ENCODE assay signal across 21 cellular contexts in genomic region chr1:155741908-155742307, GRCh38. TPM values are rescaled to one million over a fixed set of nuclear protein-coding genes. Genes with fewer than 3 reads are reported as not detected.
DNase-seq lines count a peak whose midpoint lies in the region; ATAC-seq, FAIRE-seq and TF ChIP-seq lines count a peak whose summit lies in the region.
"Had no signal": no experiment of that assay in that cellular context is flagged by ENCODE, and none has a peak within 500 bp of the region (broad histone marks: within the 10 kb centered on the region; RNA-seq: fewer than 3 reads in every experiment).

No MANE protein-coding gene starts in this region.

- TF ChIP-seq POLR2A in HepG2 (IDR thresholded peaks at IDR 0.05; ENCODE audit: insufficient read depth in 1 of 2, low read depth in 2 of 2, low read length in 2 of 2) (no peak), right lobe of liver (IDR thresholded peaks at IDR 0.05) (no peak), K562 (conservative IDR thresholded peaks at IDR 0.05) (no peak)

- FAIRE-seq in HepG2 (lab: Jason Lieb, UNC): no peak
- no peak for FAIRE-seq in K562 (lab: Jason Lieb, UNC)
- FAIRE-seq: A204.1, D721Med, G401.6, GM12891, GM19239 had no signal

- no peaks in the 10 kb centered on the region for H3K9me1 ChIP-seq in K562 (ENCODE audit: control insufficient read depth, insufficient read depth, low read length)

- in situ Hi-C loops in HepG2 (cut with HindIII; ENCODE audit: extremely low pct_ligation_motif_present, low pct_unique_long_range_greater_than_20kb): no loop called here
- in situ Hi-C loops in K562 (cut with MboI): no loop called here

- no TSS peak for BruUV-seq in HepG2 (replicated peaks; lab: Mats Ljungman, UMichigan)
- BruUV-seq in K562 (replicated peaks; lab: Mats Ljungman, UMichigan): no TSS peak

- TF ChIP-seq RAD21 in HepG2 (CRISPR knock-in tag; IDR thresholded peaks at IDR 0.05): no peak
- no peak for TF ChIP-seq RAD21 in K562 (CRISPR knock-in tag; conservative IDR thresholded peaks at IDR 0.05 in 1 of 2, IDR thresholded peaks at IDR 0.05 in 1 of 2)

- no peak overlapping the region for H2AFZ ChIP-seq in HepG2 (ENCODE audit: low read length)
- H2AFZ ChIP-seq in K562 (ENCODE audit: low read depth, low read length): no peak overlapping the region

- POLR2A ChIA-PET in HepG2 (lab: Yijun Ruan, JAX) (no interaction called here), K562 (lab: Yijun Ruan, JAX) (no interaction called here)

- H3K4me2 ChIP-seq in HepG2 (ENCODE audit: low read depth, low read length): no peak overlapping the region
- no peak overlapping the region for H3K4me2 ChIP-seq in K562 (ENCODE audit: insufficient read depth, low read length)
- H3K4me2 ChIP-seq: BLaER1 treated with 17β-estradiol and CSF1 and Interleukin-3, amounts not matched to agents 10 nM and 100 nM had no signal

- CTCF ChIA-PET in HepG2 (lab: Yijun Ruan, JAX; ENCODE audit: low intra/inter-chr PET ratio, low total read pairs): no interaction called here
- CTCF ChIA-PET in K562 (lab: Yijun Ruan, JAX; ENCODE audit: low intra/inter-chr PET ratio): no interaction called here

- no peak overlapping the region for H3K9ac ChIP-seq in HepG2 (ENCODE audit: insufficient read depth, low read depth, low read length)
- no peak overlapping the region for H3K9ac ChIP-seq in K562 (ENCODE audit: insufficient read depth in 1 of 2, low read depth in 2 of 2, low read length in 2 of 2)
- H3K9ac ChIP-seq: BLaER1 treated with 17β-estradiol and CSF1 and Interleukin-3, amounts not matched to agents 10 nM and 100 nM had no signal

- peaks cover 2 to 14% of the 10 kb centered on the region in 2 experiments; a peak in 2 of 5 replicates for H3K36me3 ChIP-seq in HepG2 (replicated peaks in 1 of 2; ENCODE audit: control insufficient read depth in 1 of 2, insufficient read depth in 2 of 2, low read length in 2 of 2)
- H3K36me3 ChIP-seq in right lobe of liver: peaks cover 0 to 17% (median 0%) of the 10 kb centered on the region in 4 donors
- H3K36me3 ChIP-seq in K562 (ENCODE audit: control insufficient read depth, insufficient read depth, low read length): peaks cover 23% of the 10 kb centered on the region; the same call in 2 of the 3 replicates
- H3K36me3 ChIP-seq in upper lobe of right lung: peaks cover 23% of the 10 kb centered on the region
- H3K36me3 ChIP-seq in BE2C: peaks cover 24% of the 10 kb centered on the region

- H3K9me3 ChIP-seq in HepG2 (ENCODE audit: low read length): no peaks in the 10 kb centered on the region
- H3K9me3 ChIP-seq in right lobe of liver: no peaks in the 10 kb centered on the region
- H3K9me3 ChIP-seq in K562 (replicated peaks; ENCODE audit: control insufficient read depth, insufficient read depth, low read depth, low read length): no peaks in the 10 kb centered on the region
- H3K9me3 ChIP-seq in upper lobe of right lung: no peaks in the 10 kb centered on the region
- H3K9me3 ChIP-seq in BE2C: no peaks in the 10 kb centered on the region
- H3K9me3 ChIP-seq: BLaER1 treated with 17β-estradiol and CSF1 and Interleukin-3, amounts not matched to agents 10 nM and 100 nM; Caco-2 had no signal

- intact Hi-C loops in HepG2 (cut with micrococcal nuclease; ENCODE audit: unreplicated experiment) (no loop called here), right lobe of liver (cut with DNase I) (no loop called here), K562 (cut with micrococcal nuclease) (no loop called here), upper lobe of right lung (cut with DNase I) (no loop called here)

- H3K27me3 ChIP-seq in HepG2 (ENCODE audit: control insufficient read depth in 1 of 2, insufficient read depth in 2 of 2, low read length in 2 of 2) (no peaks in the 10 kb centered on the region), right lobe of liver (no peaks in the 10 kb centered on the region), K562 (ENCODE audit: control insufficient read depth in 2 of 2, insufficient read depth in 2 of 2, low read length in 2 of 2) (no peaks in the 10 kb centered on the region), upper lobe of right lung (no peaks in the 10 kb centered on the region), BE2C (no peaks in the 10 kb centered on the region)
- H3K27me3 ChIP-seq: BLaER1 treated with 17β-estradiol and CSF1 and Interleukin-3, amounts not matched to agents 10 nM and 100 nM had no signal

- H3K4me1 ChIP-seq in HepG2 (ENCODE audit: insufficient read depth, low read length) (peaks cover 6% of the 10 kb centered on the region; the same call in 1 of the 2 replicates), right lobe of liver (peaks cover 0 to 5% (median 0%) of the 10 kb centered on the region in 4 donors), K562 (replicated peaks in 1 of 2; ENCODE audit: control insufficient read depth in 2 of 2, insufficient read depth in 2 of 2, low read length in 2 of 2) (no peaks in the 10 kb centered on the region; a peak in 1 of 5 replicates), upper lobe of right lung (peaks cover 5% of the 10 kb centered on the region), BE2C (no peaks in the 10 kb centered on the region)
- H3K4me1 ChIP-seq: Caco-2 had no signal

- no peak overlapping the region for H3K27ac ChIP-seq in HepG2 (ENCODE audit: extremely low read length, insufficient read depth, low read length)
- H3K27ac ChIP-seq in right lobe of liver: no peak overlapping the region
- H3K27ac ChIP-seq in K562 (ENCODE audit: extremely low read depth, low read depth, low read length): no peak overlapping the region
- no peak overlapping the region for H3K27ac ChIP-seq in upper lobe of right lung
- H3K27ac ChIP-seq: BLaER1 treated with 17β-estradiol and CSF1 and Interleukin-3, amounts not matched to agents 10 nM and 100 nM; C4-2B had no signal

- DNase-seq in HepG2 (ENCODE audit: low spot score) (no peak), right lobe of liver (no peak), K562 (ENCODE audit: extremely low read depth in 1 of 4, low spot score in 3 of 4) (no peak), upper lobe of right lung (peak; percentile 23), BE2C (no peak)
- DNase-seq: 8988T; ACHN; Caco-2; Calu3; CD4-positive, alpha-beta T cell; CD8-positive, alpha-beta T cell; DMS79 treated with DMSO at 0.1 percent for 48 hours; GF-D8 had no signal

- TF ChIP-seq CTCF in HepG2 (CRISPR knock-in tag; IDR thresholded peaks at IDR 0.05) (no peak), right lobe of liver (IDR thresholded peaks at IDR 0.05) (no peak), K562 (IDR thresholded peaks at IDR 0.05 in 2 of 3, conservative IDR thresholded peaks at IDR 0.05 in 1 of 3; ENCODE audit: insufficient read depth in 2 of 3, low read depth in 1 of 3, low read length in 3 of 3) (no peak), upper lobe of right lung (IDR thresholded peaks at IDR 0.05) (no peak), BE2C (IDR thresholded peaks at IDR 0.05; ENCODE audit: low read depth, low read length) (no peak)

- H3K4me3 ChIP-seq in HepG2 (replicated peaks in 1 of 3; ENCODE audit: insufficient read depth in 1 of 3, low read depth in 2 of 3, low read length in 3 of 3) (no peak overlapping the region), right lobe of liver (no peak overlapping the region), K562 (no peak overlapping the region), upper lobe of right lung (no peak overlapping the region), BE2C (ENCODE audit: low read depth, low read length) (no peak overlapping the region)
- H3K4me3 ChIP-seq: BLaER1 treated with 17β-estradiol and CSF1 and Interleukin-3, amounts not matched to agents 10 nM and 100 nM had no signal

- 84% methylated on average over 10 of the region's 10 CpGs for WGBS in HepG2 (ENCODE audit: low lambda C conversion rate)
- WGBS in right lobe of liver (ENCODE audit: insufficient coverage, low coverage, low lambda C conversion rate, missing lambda C conversion rate): 83% methylated on average over 10 of the region's 10 CpGs
- 79% methylated on average over 10 of the region's 10 CpGs for WGBS in K562 (ENCODE audit: insufficient coverage, low coverage, missing lambda C conversion rate)

- H3K79me2 ChIP-seq in HepG2 (ENCODE audit: insufficient read depth, low read length) (no peaks in the 10 kb centered on the region), K562 (ENCODE audit: control insufficient read depth, insufficient read depth, low read length) (no peaks in the 10 kb centered on the region)

- TF ChIP-seq EP300 in HepG2 (IDR thresholded peaks at IDR 0.05; ENCODE audit: low read depth in 2 of 2, low read length in 2 of 2) (no peak), HepG2 (CRISPR knock-in tag; IDR thresholded peaks at IDR 0.05; ENCODE audit: borderline replicate concordance) (no peak), K562 (IDR thresholded peaks at IDR 0.05; ENCODE audit: low read length) (no peak)

- H4K20me1 ChIP-seq in HepG2 (ENCODE audit: insufficient read depth, low read length): no peaks in the 10 kb centered on the region
- H4K20me1 ChIP-seq in K562 (replicated peaks; ENCODE audit: control insufficient read depth, insufficient read depth, low read length): no peaks in the 10 kb centered on the region
- H4K20me1 ChIP-seq: BLaER1 treated with 17β-estradiol and CSF1 and Interleukin-3, amounts not matched to agents 10 nM and 100 nM had no signal

- ATAC-seq in HepG2 (no peak), right lobe of liver (no peak), K562 (no peak), upper lobe of right lung (no peak), GM21526 (IDR thresholded peaks at IDR 0.05; ENCODE audit: low FRiP score, unreplicated experiment) (no peak)
- ATAC-seq: CD8-positive, alpha-beta T cell had no signal

RNA-seq across cellular contexts. Expression of gene DAP3, which starts 53.0 kb away (rescaled TPM):
- total RNA-seq in HepG2 (2016; rRNA removed; fragmentation: Illumina TruSeq; extraction: Trizol): 133 and 153 TPM in 2 replicates
- 76.4 and 78.3 TPM in 2 replicates for total RNA-seq in HepG2 (2016; cell fraction: cytosol; rRNA removed; fragmentation: Illumina TruSeq; extraction: Trizol; ENCODE audit: low read depth)
- total RNA-seq in HepG2 (2016; cell fraction: insoluble cytoplasmic fraction; rRNA removed; fragmentation: Illumina TruSeq; extraction: Trizol): 131 and 149 TPM in 2 replicates
- total RNA-seq in HepG2 (2016; cell fraction: membrane; rRNA removed; fragmentation: Illumina TruSeq; extraction: Trizol): 125 and 128 TPM in 2 replicates
- 85.3 and 87.5 TPM in 2 replicates for total RNA-seq in HepG2 (2016; cell fraction: nucleus; rRNA removed; fragmentation: Illumina TruSeq; extraction: Trizol)
- 123 and 129 TPM in 2 replicates for polyA plus RNA-seq in HepG2 (2011; rRNA removed)
- 110 and 124 TPM in 2 replicates for polyA plus RNA-seq in HepG2 (2011; cell fraction: cytosol; rRNA removed)
- 81.2 and 89.4 TPM in 2 replicates for polyA plus RNA-seq in HepG2 (2011; cell fraction: nucleus; rRNA removed)
- polyA plus RNA-seq in HepG2 (2012): 102 and 105 TPM in 2 replicates
- 74.8 and 88.6 TPM in 2 replicates for polyA plus RNA-seq in HepG2 (2016; cell fraction: cytosol; fragmentation: Illumina TruSeq; extraction: Trizol; ENCODE audit: low read depth)
- 170 TPM in 2 replicates for polyA plus RNA-seq in HepG2 (2016; cell fraction: insoluble cytoplasmic fraction; fragmentation: Illumina TruSeq; extraction: Trizol; ENCODE audit: low read depth)
- polyA plus RNA-seq in HepG2 (2016; cell fraction: membrane; fragmentation: Illumina TruSeq; extraction: Trizol; ENCODE audit: low read depth): 103 and 106 TPM in 2 replicates
- polyA plus RNA-seq in HepG2 (2016; cell fraction: nucleus; fragmentation: Illumina TruSeq; extraction: Trizol; ENCODE audit: insufficient read depth, low read depth): 170 and 180 TPM in 2 replicates
- 121 and 292 TPM in 2 replicates for polyA minus RNA-seq in HepG2 (2011; rRNA and poly(A)+ RNA removed; ENCODE audit: low replicate concordance)
- polyA minus RNA-seq in HepG2 (2011; cell fraction: cytosol; rRNA and poly(A)+ RNA removed): 66.4 and 67.5 TPM in 2 replicates
- 105 and 137 TPM in 2 replicates for polyA minus RNA-seq in HepG2 (2011; cell fraction: nucleus; rRNA and poly(A)+ RNA removed)
- total RNA-seq in right lobe of liver: 100 to 1,000 TPM in 2 of 6 experiments, 10 to 100 TPM in 4; 53.9 to 136 (median 65.7) TPM
- total RNA-seq in K562 (2011; cell fraction: chromatin; rRNA removed; ENCODE audit: low replicate concordance): 498 and 523 TPM in 2 replicates
- total RNA-seq in K562 (2011; cell fraction: nucleolus; rRNA removed): 338 and 343 TPM in 2 replicates
- 327 and 351 TPM in 2 replicates for total RNA-seq in K562 (2011; cell fraction: nucleoplasm; rRNA removed)
- total RNA-seq in K562 (2014; rRNA removed): 129 and 155 TPM in 2 replicates
- 250 and 288 TPM in 2 replicates for total RNA-seq in K562 (2014; rRNA removed; fragmentation: Illumina TruSeq; extraction: Trizol)
- total RNA-seq in K562 (2015; rRNA removed; fragmentation: Illumina TruSeq; extraction: Trizol): 202 and 215 TPM in 2 replicates
- 242 and 246 TPM in 2 replicates for total RNA-seq in K562 (2021)
- 431 and 484 TPM in 2 replicates for polyA plus RNA-seq in K562 (2011; rRNA removed)
- 317 and 359 TPM in 2 replicates for polyA plus RNA-seq in K562 (2011; cell fraction: cytosol; rRNA removed)
- 376 and 394 TPM in 2 replicates for polyA plus RNA-seq in K562 (2011; cell fraction: nucleus; rRNA removed)
- 209 and 223 TPM in 2 replicates for polyA plus RNA-seq in K562 (2012)
- polyA plus RNA-seq in K562 (2014; fragmentation: Illumina TruSeq; extraction: Trizol): 402 and 404 TPM in 2 replicates
- polyA plus RNA-seq in K562 (2014; fragmentation: Nextera tagmentation; extraction: Ambion mirVana): 100 to 1,000 TPM; 298 to 468 TPM
- 344 and 358 TPM in 2 replicates for polyA plus RNA-seq in K562 (2014; rRNA removed)
- 340 and 359 TPM in 2 replicates for polyA minus RNA-seq in K562 (2011; rRNA and poly(A)+ RNA removed)
- 135 and 169 TPM in 2 replicates for polyA minus RNA-seq in K562 (2011; cell fraction: cytosol; rRNA and poly(A)+ RNA removed)
- 193 and 313 TPM in 2 replicates for polyA minus RNA-seq in K562 (2011; cell fraction: nucleus; rRNA and poly(A)+ RNA removed)
- 79.6 TPM for total RNA-seq in upper lobe of right lung
- polyA plus RNA-seq in BE2C (2012; ENCODE audit: insufficient read depth, insufficient read length, low read depth): 236 TPM

RNA-seq across cellular contexts. Expression of gene YY1AP1, which starts 53.3 kb away (rescaled TPM):
- total RNA-seq in HepG2 (2016; rRNA removed; fragmentation: Illumina TruSeq; extraction: Trizol) (28.5 and 33.9 TPM in 2 replicates), right lobe of liver (10 to 100 TPM; 24.3 to 37.2 (median 28.9) TPM), K562 (2014; rRNA removed) (28.0 and 33.5 TPM in 2 replicates), K562 (2014; rRNA removed; fragmentation: Illumina TruSeq; extraction: Trizol) (42.1 and 44.5 TPM in 2 replicates), K562 (2015; rRNA removed; fragmentation: Illumina TruSeq; extraction: Trizol) (43.2 and 44.8 TPM in 2 replicates), K562 (2021) (50.3 and 52.1 TPM in 2 replicates), upper lobe of right lung (69.0 TPM)
- total RNA-seq in HepG2 (2016; cell fraction: cytosol; rRNA removed; fragmentation: Illumina TruSeq; extraction: Trizol; ENCODE audit: low read depth): 158 and 165 TPM in 2 replicates
- 27.8 and 28.0 TPM in 2 replicates for total RNA-seq in HepG2 (2016; cell fraction: insoluble cytoplasmic fraction; rRNA removed; fragmentation: Illumina TruSeq; extraction: Trizol)
- 38.7 and 52.1 TPM in 2 replicates for total RNA-seq in HepG2 (2016; cell fraction: membrane; rRNA removed; fragmentation: Illumina TruSeq; extraction: Trizol)
- 24.4 and 25.8 TPM in 2 replicates for total RNA-seq in HepG2 (2016; cell fraction: nucleus; rRNA removed; fragmentation: Illumina TruSeq; extraction: Trizol)
- polyA plus RNA-seq in HepG2 (2011; rRNA removed) (58.3 and 69.4 TPM in 2 replicates), K562 (2011; rRNA removed) (90.7 and 106 TPM in 2 replicates), K562 (2014; fragmentation: Illumina TruSeq; extraction: Trizol) (78.1 and 85.1 TPM in 2 replicates), K562 (2014; fragmentation: Nextera tagmentation; extraction: Ambion mirVana) (10 to 100 TPM; 18.4 to 35.2 TPM), K562 (2014; rRNA removed) (42.9 and 44.5 TPM in 2 replicates)
- polyA plus RNA-seq in HepG2 (2011; cell fraction: cytosol; rRNA removed): 44.0 and 71.4 TPM in 2 replicates
- polyA plus RNA-seq in HepG2 (2011; cell fraction: nucleus; rRNA removed): 54.4 and 59.2 TPM in 2 replicates
- 28.7 and 30.1 TPM in 2 replicates for polyA plus RNA-seq in HepG2 (2012)
- 6.7 and 6.8 TPM in 2 replicates for polyA plus RNA-seq in HepG2 (2016; cell fraction: cytosol; fragmentation: Illumina TruSeq; extraction: Trizol; ENCODE audit: low read depth)
- 43.4 and 51.4 TPM in 2 replicates for polyA plus RNA-seq in HepG2 (2016; cell fraction: insoluble cytoplasmic fraction; fragmentation: Illumina TruSeq; extraction: Trizol; ENCODE audit: low read depth)
- 18.2 and 18.4 TPM in 2 replicates for polyA plus RNA-seq in HepG2 (2016; cell fraction: membrane; fragmentation: Illumina TruSeq; extraction: Trizol; ENCODE audit: low read depth)
- 64.0 and 67.4 TPM in 2 replicates for polyA plus RNA-seq in HepG2 (2016; cell fraction: nucleus; fragmentation: Illumina TruSeq; extraction: Trizol; ENCODE audit: insufficient read depth, low read depth)
- 40.5 and 74.2 TPM in 2 replicates for polyA minus RNA-seq in HepG2 (2011; rRNA and poly(A)+ RNA removed; ENCODE audit: low replicate concordance)
- polyA minus RNA-seq in HepG2 (2011; cell fraction: cytosol; rRNA and poly(A)+ RNA removed): 25.3 and 29.9 TPM in 2 replicates
- 33.9 and 68.1 TPM in 2 replicates for polyA minus RNA-seq in HepG2 (2011; cell fraction: nucleus; rRNA and poly(A)+ RNA removed)
- 115 and 157 TPM in 2 replicates for total RNA-seq in K562 (2011; cell fraction: chromatin; rRNA removed; ENCODE audit: low replicate concordance)
- total RNA-seq in K562 (2011; cell fraction: nucleolus; rRNA removed): 58.0 and 60.1 TPM in 2 replicates
- total RNA-seq in K562 (2011; cell fraction: nucleoplasm; rRNA removed): 73.8 and 91.0 TPM in 2 replicates
- 62.1 and 77.9 TPM in 2 replicates for polyA plus RNA-seq in K562 (2011; cell fraction: cytosol; rRNA removed)
- polyA plus RNA-seq in K562 (2011; cell fraction: nucleus; rRNA removed): 101 and 107 TPM in 2 replicates
- 41.6 and 49.1 TPM in 2 replicates for polyA plus RNA-seq in K562 (2012)
- 146 and 175 TPM in 2 replicates for polyA minus RNA-seq in K562 (2011; rRNA and poly(A)+ RNA removed)
- polyA minus RNA-seq in K562 (2011; cell fraction: cytosol; rRNA and poly(A)+ RNA removed): 40.0 and 44.7 TPM in 2 replicates
- polyA minus RNA-seq in K562 (2011; cell fraction: nucleus; rRNA and poly(A)+ RNA removed): 20.3 and 43.2 TPM in 2 replicates
- polyA plus RNA-seq in BE2C (2012; ENCODE audit: insufficient read depth, insufficient read length, low read depth): 85.7 TPM

Comparison
In these comparisons a context has a peak if more than half of its experiments do, and no peak if none do; other contexts are left out.
1. Of the 241 proteins assayed by ChIP-seq in both HepG2 and K562: peak only in HepG2: none; only in K562: none; in both: ZNF121; in neither: 240.